ENCODE assay signal across 9 cellular contexts in genomic region chr7:22858640-22859561, GRCh38. TPM values are rescaled to one million over a fixed set of nuclear protein-coding genes. Genes with fewer than 3 reads are reported as not detected.
DNase-seq lines count a peak whose midpoint lies in the region; ATAC-seq and TF ChIP-seq lines count a peak whose summit lies in the region.
"Had no signal": no experiment of that assay in that cellular context is flagged by ENCODE, and none has a peak within 500 bp of the region (broad histone marks: within the 10 kb centered on the region; RNA-seq: fewer than 3 reads in every experiment).

No MANE protein-coding gene starts in this region.

- H3K4me1 ChIP-seq in Panc1 (ENCODE audit: control insufficient read depth, insufficient read depth, low read length) (peaks cover 32% of the 10 kb centered on the region), esophagus squamous epithelium (peaks cover 25 to 79% (median 49%) of the 10 kb centered on the region in 3 donors)

- CTCF ChIA-PET in Panc1 (lab: Charles Lee) = interaction anchor here (1.4 kb wide), 1 partner anchor 297 kb away, joined by 5 read pairs; no protein-coding TSS in a partner anchor

- H3K4me3 Mint-ChIP-seq in stimulated activated memory B cell treated with anti-CD40 and anti-IgM and Interleukin-4, amounts not matched to agents 10 μg/mL and 1 μg/mL and 100 μg/mL, for 72 hours = no peak overlapping the region

- no peak for TF ChIP-seq POLR2A in esophagus squamous epithelium (IDR thresholded peaks at IDR 0.05)

- H3K4me3 ChIP-seq in Panc1 (ENCODE audit: low read depth in 2 of 2, low read length in 2 of 2) (no peak overlapping the region), esophagus squamous epithelium (peak overlapping the region in 1 of 4 donors; percentile 11)
- H3K4me3 ChIP-seq: BLaER1 had no signal

- peak overlapping the region; percentile 70 for H3K27ac Mint-ChIP-seq in stimulated activated memory B cell treated with anti-CD40 and anti-IgM and Interleukin-4, amounts not matched to agents 10 μg/mL and 1 μg/mL and 100 μg/mL, for 72 hours

- H3K27me3 Mint-ChIP-seq in stimulated activated memory B cell treated with anti-CD40 and anti-IgM and Interleukin-4, amounts not matched to agents 10 μg/mL and 1 μg/mL and 100 μg/mL, for 72 hours = no peaks in the 10 kb centered on the region

- H3K27ac ChIP-seq in Panc1 (ENCODE audit: low read length) (peak overlapping the region; percentile 17; the same call in 1 of the 2 replicates), esophagus squamous epithelium (peak overlapping the region; percentile 78 to 97 (median 88))
- H3K27ac ChIP-seq: BLaER1 had no signal

- POLR2A ChIA-PET in Panc1 (lab: Charles Lee) = interaction anchor here (0.6 kb wide), 1 partner anchor 80 kb away, joined by 5 read pairs; no protein-coding TSS in a partner anchor

- peak; percentile 26 for DNase-seq in NCI-H82 (lab: John Stamatoyannopoulos, UW)
- DNase-seq in NCI-H82 treated with DMSO at 0.1 percent for 48 hours (lab: John Stamatoyannopoulos, UW; ENCODE audit: unreplicated experiment) = no peak
- DNase-seq in Panc1 (ENCODE audit: low read depth, low spot score) = no peak
- DNase-seq in esophagus squamous epithelium (lab: John Stamatoyannopoulos, UW) = no peak
- DNase-seq in DMS79 (lab: John Stamatoyannopoulos, UW) = no peak

- no peaks in the 10 kb centered on the region for H3K9me3 ChIP-seq in Panc1 (ENCODE audit: control insufficient read depth, insufficient read depth, low read depth, low read length)
- H3K9me3 ChIP-seq in esophagus squamous epithelium = no peaks in the 10 kb centered on the region

- peak; percentile 24; the same call in 1 of the 2 replicates for ATAC-seq in Panc1
- no peak for ATAC-seq in stimulated activated memory B cell treated with anti-CD40 and anti-IgM and Interleukin-4, amounts not matched to agents 10 μg/mL and 1 μg/mL and 100 μg/mL, for 72 hours
- no peak for ATAC-seq in HG03025 (IDR thresholded peaks at IDR 0.05; ENCODE audit: low FRiP score, unreplicated experiment)
- no peak for ATAC-seq in HG03565 (IDR thresholded peaks at IDR 0.05; ENCODE audit: unreplicated experiment)

- H3K27me3 ChIP-seq in Panc1 (ENCODE audit: control insufficient read depth, insufficient read depth, low read length) (no peaks in the 10 kb centered on the region), esophagus squamous epithelium (no peaks in the 10 kb centered on the region)
- H3K27me3 ChIP-seq: BLaER1 had no signal

- peaks cover 47% of the 10 kb centered on the region for H3K36me3 Mint-ChIP-seq in stimulated activated memory B cell treated with anti-CD40 and anti-IgM and Interleukin-4, amounts not matched to agents 10 μg/mL and 1 μg/mL and 100 μg/mL, for 72 hours

- in situ Hi-C loops in Panc1 (cut with HindIII; ENCODE audit: low pct_unique_long_range_greater_than_20kb, low sequenced_read_pairs) = no loop called here

- peaks cover 33% of the 10 kb centered on the region for H3K4me1 Mint-ChIP-seq in stimulated activated memory B cell treated with anti-CD40 and anti-IgM and Interleukin-4, amounts not matched to agents 10 μg/mL and 1 μg/mL and 100 μg/mL, for 72 hours

- TF ChIP-seq CTCF in Panc1 (IDR thresholded peaks at IDR 0.05) (no peak), esophagus squamous epithelium (IDR thresholded peaks at IDR 0.05) (no peak)

- no peaks in the 10 kb centered on the region for H3K9me3 Mint-ChIP-seq in stimulated activated memory B cell treated with anti-CD40 and anti-IgM and Interleukin-4, amounts not matched to agents 10 μg/mL and 1 μg/mL and 100 μg/mL, for 72 hours

- BruUV-seq in Panc1 (replicated peaks; lab: Mats Ljungman, UMichigan) = no TSS peak

- peaks cover 16% of the 10 kb centered on the region for H3K36me3 ChIP-seq in Panc1 (ENCODE audit: control insufficient read depth, insufficient read depth, low read length)
- H3K36me3 ChIP-seq in esophagus squamous epithelium = peaks cover 0 to 18% (median 0%) of the 10 kb centered on the region in 3 donors

- intact Hi-C loops in Panc1 (cut with micrococcal nuclease; ENCODE audit: unreplicated experiment) = no loop called here
- intact Hi-C loops in esophagus squamous epithelium (cut with DNase I) = loop anchor here (10.0 kb wide), 1 partner anchor 156 kb away; the partner anchor contains the start of gene HYCC1

- WGBS in esophagus squamous epithelium, 2 donors = 28 to 31% methylated on average over 9 to 10 of the region's 10 CpGs

RNA-seq across cellular contexts. Expression of gene TOMM7, which starts 36.3 kb away (rescaled TPM):
- total RNA-seq in Panc1 (2021; ENCODE audit: unreplicated experiment) = 295 TPM
- polyA plus RNA-seq in Panc1 (2012; ENCODE audit: insufficient read length) = 833 TPM
- 100 to 1,000 TPM in 2 of 4 donors, 10 to 100 TPM in 2; 73.2 to 217 (median 126) TPM for total RNA-seq in esophagus squamous epithelium
